ENCODE assay signal across 8 cellular contexts in genomic region chr9:385818-386398, GRCh38.
DNase-seq lines count a peak whose midpoint lies in the region; ATAC-seq and TF ChIP-seq lines count a peak whose summit lies in the region.

No MANE protein-coding gene starts in this region.

- H4K20me1 ChIP-seq in smooth muscle cell (ENCODE audit: low read depth) = no peaks in the 10 kb centered on the region

- H3K27me3 ChIP-seq in smooth muscle cell (ENCODE audit: low read depth) = no peaks in the 10 kb centered on the region

- H3K79me2 ChIP-seq in smooth muscle cell (ENCODE audit: low read depth) = no peaks in the 10 kb centered on the region

- no peak overlapping the region for H3K4me3 ChIP-seq in astrocyte of the spinal cord (ENCODE audit: low read depth, low read length)
- no peak overlapping the region for H3K4me3 ChIP-seq in smooth muscle cell

- peak; percentile 91 for TF ChIP-seq CTCF in astrocyte of the spinal cord (IDR thresholded peaks at IDR 0.05; ENCODE audit: low read depth, low read length)
- TF ChIP-seq CTCF in smooth muscle cell (IDR thresholded peaks at IDR 0.05; ENCODE audit: borderline replicate concordance, insufficient read depth, poor library complexity, severe bottlenecking) = peak; percentile 87

- in situ Hi-C loops in astrocyte of the spinal cord (cut with HindIII; ENCODE audit: low sequenced_read_pairs) = no loop called here

- H3K9ac ChIP-seq in smooth muscle cell (ENCODE audit: low read depth) = no peak overlapping the region

- no peak overlapping the region for H2AFZ ChIP-seq in smooth muscle cell (ENCODE audit: low read depth)

- no peak for ATAC-seq in GM19324 (IDR thresholded peaks at IDR 0.05; ENCODE audit: low FRiP score, unreplicated experiment)

- no peaks in the 10 kb centered on the region for H3K4me1 ChIP-seq in smooth muscle cell (ENCODE audit: low read depth)

- DNase-seq in DMS 273 (lab: John Stamatoyannopoulos, UW; ENCODE audit: unreplicated experiment) (peak; percentile 81), HK-2 (ENCODE audit: unreplicated experiment) (peak; percentile 32), NCI-H82 treated with DMSO at 0.1 percent for 48 hours (lab: John Stamatoyannopoulos, UW; ENCODE audit: unreplicated experiment) (peak; percentile 67), astrocyte of the spinal cord (ENCODE audit: low read depth, low spot score) (peak; percentile 62), hypothalamus (lab: John Stamatoyannopoulos, UW) (peak in 26 of 51 donors; percentile 1 to 60 (median 27)), smooth muscle cell (lab: John Stamatoyannopoulos, UW; ENCODE audit: unreplicated experiment) (no peak), SW 1271 (lab: John Stamatoyannopoulos, UW) (no peak)

- no peaks in the 10 kb centered on the region for H3K36me3 ChIP-seq in smooth muscle cell (ENCODE audit: low read depth)

- no peaks in the 10 kb centered on the region for H3K9me3 ChIP-seq in smooth muscle cell (replicated peaks; ENCODE audit: low read depth)

- H3K4me2 ChIP-seq in smooth muscle cell = no peak overlapping the region

- 43% methylated on average over 9 of the region's 9 CpGs for WGBS in smooth muscle cell (ENCODE audit: low lambda C conversion rate)

- H3F3A ChIP-seq in smooth muscle cell (ENCODE audit: low read depth) = no peaks in the 10 kb centered on the region

- H3K27ac ChIP-seq in smooth muscle cell (ENCODE audit: low read depth) = no peak overlapping the region

Comparison
In these comparisons a context has a peak if more than half of its experiments do, and no peak if none do; other contexts are left out.
1. DNase-seq: peak in DMS 273 (single experiment), HK-2 (single experiment), NCI-H82 treated with DMSO at 0.1 percent for 48 hours (single experiment), astrocyte of the spinal cord (single experiment) and hypothalamus (26 of 51); none in smooth muscle cell (single experiment) and SW 1271 (0 of 2).